1 cellular context compared by ENCODE assay signal in genomic region chr3:45631486-45631885, GRCh38.
TF ChIP-seq lines count a peak whose summit lies in the region.

No MANE protein-coding gene starts in this region.

TF ChIP-seq in IMR-90, 13 proteins besides CTCF, POLR2A, EP300 and RAD21 (continued from another document):
- TF ChIP-seq RFX5 (IDR thresholded peaks at IDR 0.05; ENCODE audit: low read depth, low read length) (no peak), ELK1 (IDR thresholded peaks at IDR 0.05; ENCODE audit: borderline replicate concordance, low read depth, low read length) (no peak)
